ENCODE assay signal across 11 cellular contexts in genomic region chr11:62713343-62713742, GRCh38. TPM values are rescaled to one million over a fixed set of nuclear protein-coding genes. Genes with fewer than 3 reads are reported as not detected.
DNase-seq lines count a peak whose midpoint lies in the region; ATAC-seq and TF ChIP-seq lines count a peak whose summit lies in the region.
"Had no signal": no experiment of that assay in that cellular context is flagged by ENCODE, and none has a peak within 500 bp of the region (broad histone marks: within the 10 kb centered on the region; RNA-seq: fewer than 3 reads in every experiment).

No MANE protein-coding gene starts in this region.

- no peak overlapping the region for H3K4me3 ChIP-seq in lower lobe of right lung
- H3K4me3 ChIP-seq in transverse colon = no peak overlapping the region
- H3K4me3 ChIP-seq: skin epidermis, thoracic aorta had no signal

- peaks cover 4 to 31% of the 10 kb centered on the region in 2 donors for H3K36me3 Mint-ChIP-seq in activated T-cell treated with anti-CD3 and anti-CD28 coated beads, Interleukin-2, amount 50 U/mL, for 72 hours (ENCODE audit: insufficient read depth in 2 of 2)
- H3K36me3 Mint-ChIP-seq in activated naive CD4-positive, alpha-beta T cell treated with anti-CD3 and anti-CD28 coated beads, Interleukin-2, amount 50 U/mL, for 72 hours = peaks cover 32 to 64% of the 10 kb centered on the region in 2 donors

- H3K27me3 Mint-ChIP-seq in activated T-cell treated with anti-CD3 and anti-CD28 coated beads, Interleukin-2, amount 50 U/mL, for 72 hours (ENCODE audit: low read depth) = no peaks in the 10 kb centered on the region

- TF ChIP-seq CTCF in lower lobe of right lung (IDR thresholded peaks at IDR 0.05) = no peak
- TF ChIP-seq CTCF in transverse colon (IDR thresholded peaks at IDR 0.05) = peak in 1 of 5 experiments; percentile 16

- H3K4me1 ChIP-seq in lower lobe of right lung (peaks cover 25% of the 10 kb centered on the region), transverse colon (peaks cover 13 to 42% (median 21%) of the 10 kb centered on the region in 4 donors)

- H3K9me3 ChIP-seq in lower lobe of right lung (no peaks in the 10 kb centered on the region), transverse colon (no peaks in the 10 kb centered on the region)
- H3K9me3 ChIP-seq: thoracic aorta had no signal

- no peak for TF ChIP-seq EP300 in transverse colon (IDR thresholded peaks at IDR 0.05; ENCODE audit: low read depth)

- peaks cover 65% of the 10 kb centered on the region for H3K4me1 Mint-ChIP-seq in activated T-cell treated with anti-CD3 and anti-CD28 coated beads, Interleukin-2, amount 50 U/mL, for 72 hours (ENCODE audit: low read depth)

- in situ Hi-C loops in transverse colon (cut with MboI; ENCODE audit: low pct_ligation_motif_present in 1 of 4, low pct_unique_long_range_greater_than_20kb in 1 of 4, low sequenced_read_pairs in 3 of 4) = no loop called here

- H3K9me3 Mint-ChIP-seq in activated T-cell treated with anti-CD3 and anti-CD28 coated beads, Interleukin-2, amount 50 U/mL, for 72 hours = no peaks in the 10 kb centered on the region
- H3K9me3 Mint-ChIP-seq in activated naive CD4-positive, alpha-beta T cell treated with anti-CD3 and anti-CD28 coated beads, Interleukin-2, amount 50 U/mL, for 72 hours = no peaks in the 10 kb centered on the region

- H3K4me3 Mint-ChIP-seq in activated T-cell treated with anti-CD3 and anti-CD28 coated beads, Interleukin-2, amount 50 U/mL, for 72 hours = peak overlapping the region in 1 of 2 donors; percentile 85

- ATAC-seq in activated T-cell treated with anti-CD3 and anti-CD28 coated beads, Interleukin-2, amount 50 U/mL, for 72 hours (replicated peaks in 1 of 2) = no peak
- no peak for ATAC-seq in activated naive CD4-positive, alpha-beta T cell treated with anti-CD3 and anti-CD28 coated beads, Interleukin-2, amount 50 U/mL, for 72 hours
- peak; percentile 25 to 47 for ATAC-seq in lower lobe of right lung

- H3K27ac Mint-ChIP-seq in activated T-cell treated with anti-CD3 and anti-CD28 coated beads, Interleukin-2, amount 50 U/mL, for 72 hours = peak overlapping the region; percentile 98
- peak overlapping the region; percentile 62 to 71 for H3K27ac Mint-ChIP-seq in activated naive CD4-positive, alpha-beta T cell treated with anti-CD3 and anti-CD28 coated beads, Interleukin-2, amount 50 U/mL, for 72 hours

- intact Hi-C loops in lower lobe of right lung (cut with DNase I) = no loop called here
- intact Hi-C loops in transverse colon (cut with DNase I; ENCODE audit: low total_unique reads) = no loop called here

- no peak for TF ChIP-seq POLR2A in transverse colon (IDR thresholded peaks at IDR 0.05)

- H3K27me3 ChIP-seq in lower lobe of right lung (ENCODE audit: low read depth) (no peaks in the 10 kb centered on the region), transverse colon (no peaks in the 10 kb centered on the region)

- 13 to 54% methylated on average over 1 to 2 of the region's 2 CpGs for WGBS in transverse colon (ENCODE audit: low coverage in 1 of 2), 2 donors

- peaks cover 80% of the 10 kb centered on the region for H3K36me3 ChIP-seq in lower lobe of right lung
- peaks cover 0 to 54% (median 13%) of the 10 kb centered on the region in 4 donors for H3K36me3 ChIP-seq in transverse colon

- DNase-seq in activated T-cell treated with anti-CD3 and anti-CD28 coated beads, Interleukin-2, amount 50 U/mL, for 72 hours = no peak
- no peak for DNase-seq in activated T-cell treated with anti-CD3 and anti-CD28 coated beads, Interleukin-2, amount 50 U/mL, for 1 hour
- no peak for DNase-seq in activated naive CD4-positive, alpha-beta T cell treated with anti-CD3 and anti-CD28 coated beads, Interleukin-2, amount 50 U/mL, for 72 hours (ENCODE audit: low spot score in 2 of 2)
- DNase-seq in lower lobe of right lung = no peak
- peak; percentile 56 for DNase-seq in transverse colon
- no peak for DNase-seq in stimulated activated CD4-positive, alpha-beta T cell treated with anti-CD3 and anti-CD28 coated beads, Interleukin-4, amount 100 ng/mL, for 1 hour
- DNase-seq in NCI-H748 (lab: John Stamatoyannopoulos, UW; ENCODE audit: unreplicated experiment) = no peak
- no peak for DNase-seq in amniotic stem cell (lab: John Stamatoyannopoulos, UW)
- DNase-seq: NCI-H524 treated with DMSO at 0.1 percent for 48 hours had no signal

- H3K27ac ChIP-seq in lower lobe of right lung = peak overlapping the region; percentile 25
- H3K27ac ChIP-seq in transverse colon = peak overlapping the region; percentile 62 to 68 (median 66)
- H3K27ac ChIP-seq: thoracic aorta had no signal

RNA-seq across cellular contexts. Expression of gene GNG3, which starts 5.9 kb away (rescaled TPM):
- total RNA-seq in activated T-cell treated with anti-CD3 and anti-CD28 coated beads, Interleukin-2, amount 50 U/mL, for 72 hours = not detected
- total RNA-seq in activated naive CD4-positive, alpha-beta T cell treated with anti-CD3 and anti-CD28 coated beads, Interleukin-2, amount 50 U/mL, for 72 hours = not detected
- total RNA-seq in lower lobe of right lung = not detected
- total RNA-seq in transverse colon = under 1 TPM in 1 of 4 donors, not detected in 3; 0.64 TPM
- total RNA-seq: thoracic aorta had no signal

RNA-seq across cellular contexts. Expression of gene BSCL2, which starts 6.1 kb away (rescaled TPM):
- total RNA-seq in activated T-cell treated with anti-CD3 and anti-CD28 coated beads, Interleukin-2, amount 50 U/mL, for 72 hours = 10 to 100 TPM; 38.4 to 40.7 TPM
- total RNA-seq in activated naive CD4-positive, alpha-beta T cell treated with anti-CD3 and anti-CD28 coated beads, Interleukin-2, amount 50 U/mL, for 72 hours = 10 to 100 TPM; 28.8 to 42.6 TPM
- total RNA-seq in lower lobe of right lung = 87.0 TPM
- 100 to 1,000 TPM in 1 of 4 donors, 10 to 100 TPM in 3; 61.7 to 155 (median 75.7) TPM for total RNA-seq in transverse colon

RNA-seq across cellular contexts. Expression of gene HNRNPUL2, which starts 13.9 kb away (rescaled TPM):
- 10 to 100 TPM; 56.7 to 66.8 TPM for total RNA-seq in activated T-cell treated with anti-CD3 and anti-CD28 coated beads, Interleukin-2, amount 50 U/mL, for 72 hours
- total RNA-seq in activated naive CD4-positive, alpha-beta T cell treated with anti-CD3 and anti-CD28 coated beads, Interleukin-2, amount 50 U/mL, for 72 hours = 10 to 100 TPM; 54.4 to 63.2 TPM
- total RNA-seq in lower lobe of right lung = 46.1 TPM
- 100 to 1,000 TPM in 1 of 4 donors, 10 to 100 TPM in 3; 21.8 to 116 (median 59.6) TPM for total RNA-seq in transverse colon

RNA-seq across cellular contexts. Expression of gene TTC9C, which starts 14.9 kb away (rescaled TPM):
- 10 to 100 TPM; 67.3 to 68.9 TPM for total RNA-seq in activated T-cell treated with anti-CD3 and anti-CD28 coated beads, Interleukin-2, amount 50 U/mL, for 72 hours
- 10 to 100 TPM; 55.6 to 68.9 TPM for total RNA-seq in activated naive CD4-positive, alpha-beta T cell treated with anti-CD3 and anti-CD28 coated beads, Interleukin-2, amount 50 U/mL, for 72 hours
- total RNA-seq in lower lobe of right lung (24.3 TPM), transverse colon (10 to 100 TPM in 3 of 4 donors, 1 to 10 TPM in 1; 6.7 to 27.0 (median 17.0) TPM)

RNA-seq across cellular contexts. Expression of gene LRRN4CL, which starts 24.0 kb away (rescaled TPM):
- under 1 TPM; 0.12 to 0.38 TPM for total RNA-seq in activated T-cell treated with anti-CD3 and anti-CD28 coated beads, Interleukin-2, amount 50 U/mL, for 72 hours
- under 1 TPM; 0.48 to 0.49 TPM for total RNA-seq in activated naive CD4-positive, alpha-beta T cell treated with anti-CD3 and anti-CD28 coated beads, Interleukin-2, amount 50 U/mL, for 72 hours
- total RNA-seq in lower lobe of right lung (3.4 TPM), transverse colon (10 to 100 TPM in 1 of 4 donors, 1 to 10 TPM in 3; 8.2 to 24.7 (median 9.0) TPM)

Comparison
In these comparisons a context has a peak if more than half of its experiments do, and no peak if none do; other contexts are left out.
1. ATAC-seq: peak in lower lobe of right lung (2 of 2); none in activated T-cell treated with anti-CD3 and anti-CD28 coated beads, Interleukin-2, amount 50 U/mL, for 72 hours (0 of 2) and activated naive CD4-positive, alpha-beta T cell treated with anti-CD3 and anti-CD28 coated beads, Interleukin-2, amount 50 U/mL, for 72 hours (0 of 2).